26 cellular contexts compared by ENCODE assay signal in genomic region chr2:5730386-5730785, GRCh38. TPM values are rescaled to one million over a fixed set of nuclear protein-coding genes. Genes with fewer than 3 reads are reported as not detected.
"Had no signal": no experiment of that assay in that cellular context is flagged by ENCODE, and none has a peak within 500 bp of the region (broad histone marks: within the 10 kb centered on the region; RNA-seq: fewer than 3 reads in every experiment).

No MANE protein-coding gene starts in this region.

- H3K9me3 ChIP-seq: left ventricle myocardium inferior, lower lobe of right lung, psoas muscle, right lobe of liver, spleen, testis, transverse colon had no signal

- H3K4me3 ChIP-seq: left ventricle myocardium inferior, lower lobe of right lung, psoas muscle, right lobe of liver, spleen, testis, transverse colon had no signal

- H3K79me2 ChIP-seq: parathyroid adenoma had no signal

- H3K36me3 Mint-ChIP-seq: memory B cell; naive thymus-derived CD4-positive, alpha-beta T cell; stimulated activated memory B cell treated with anti-CD40 and anti-IgM and Interleukin-4, amounts not matched to agents 10 μg/mL and 1 μg/mL and 100 μg/mL, for 72 hours had no signal

- H3K27ac Mint-ChIP-seq: dendritic cell treated with granulocyte-macrophage colony-stimulating factor and Interleukin-4, amounts not matched to agents 40 ng/mL and 50 ng/mL, for 4 days; endodermal cell; memory B cell; naive thymus-derived CD4-positive, alpha-beta T cell; nephron progenitor cell; stimulated activated memory B cell treated with anti-CD40 and anti-IgM and Interleukin-4, amounts not matched to agents 10 μg/mL and 1 μg/mL and 100 μg/mL, for 72 hours; stimulated activated naive CD8-positive, alpha-beta T cell treated with anti-CD3 and anti-CD28 coated beads, Interleukin-15, amount 100 ng/mL, for 72 hours had no signal

- H3K27me3 Mint-ChIP-seq: memory B cell; stimulated activated memory B cell treated with anti-CD40 and anti-IgM and Interleukin-4, amounts not matched to agents 10 μg/mL and 1 μg/mL and 100 μg/mL, for 72 hours had no signal

- H3K9me3 Mint-ChIP-seq: dendritic cell treated with granulocyte-macrophage colony-stimulating factor and Interleukin-4, amounts not matched to agents 40 ng/mL and 50 ng/mL, for 4 days; endodermal cell; stimulated activated memory B cell treated with anti-CD40 and anti-IgM and Interleukin-4, amounts not matched to agents 10 μg/mL and 1 μg/mL and 100 μg/mL, for 72 hours; stimulated activated naive CD8-positive, alpha-beta T cell treated with anti-CD3 and anti-CD28 coated beads, Interleukin-15, amount 100 ng/mL, for 72 hours had no signal

- H3K27me3 ChIP-seq: foreskin keratinocyte, right lobe of liver, testis, transverse colon had no signal

- H3K4me1 Mint-ChIP-seq: stimulated activated memory B cell treated with anti-CD40 and anti-IgM and Interleukin-4, amounts not matched to agents 10 μg/mL and 1 μg/mL and 100 μg/mL, for 72 hours; stimulated activated naive CD8-positive, alpha-beta T cell treated with anti-CD3 and anti-CD28 coated beads, Interleukin-15, amount 100 ng/mL, for 72 hours had no signal

- H3K4me3 Mint-ChIP-seq: dendritic cell treated with granulocyte-macrophage colony-stimulating factor and Interleukin-4, amounts not matched to agents 40 ng/mL and 50 ng/mL, for 4 days; endodermal cell; memory B cell; naive thymus-derived CD4-positive, alpha-beta T cell; nephron progenitor cell; stimulated activated memory B cell treated with anti-CD40 and anti-IgM and Interleukin-4, amounts not matched to agents 10 μg/mL and 1 μg/mL and 100 μg/mL, for 72 hours; stimulated activated naive CD8-positive, alpha-beta T cell treated with anti-CD3 and anti-CD28 coated beads, Interleukin-15, amount 100 ng/mL, for 72 hours had no signal

- H3K4me1 ChIP-seq: foreskin keratinocyte, lower lobe of right lung, parathyroid adenoma, psoas muscle, right lobe of liver, testis, transverse colon had no signal

- DNase-seq: endodermal cell; erythroblast; foreskin keratinocyte; kidney; left cardiac atrium; left ventricle myocardium inferior; lower lobe of right lung; naive thymus-derived CD4-positive, alpha-beta T cell; nephron progenitor cell; psoas muscle; retina; right lobe of liver; spleen; stimulated activated CD4-positive, alpha-beta T cell treated with anti-CD3 and anti-CD28 coated beads, Interleukin-15, amount 100 ng/mL, for 24 hours; stimulated activated CD4-positive, alpha-beta T cell treated with anti-CD3 and anti-CD28 coated beads, Interleukin-1b, Interleukin-23, amount 100 ng/mL, for 48 hours; stimulated activated CD4-positive, alpha-beta T cell treated with anti-CD3 and anti-CD28 coated beads, Interleukin-4, amount 100 ng/mL, for 24 hours; stimulated activated naive CD8-positive, alpha-beta T cell treated with anti-CD3 and anti-CD28 coated beads, Interleukin-15, amount 100 ng/mL, for 72 hours; testis; transverse colon had no signal

- H3K27ac ChIP-seq: foreskin keratinocyte, left ventricle myocardium inferior, lower lobe of right lung, parathyroid adenoma, psoas muscle, right lobe of liver, spleen, testis, transverse colon had no signal

- H2AFZ ChIP-seq: parathyroid adenoma had no signal

- H3K36me3 ChIP-seq: left ventricle myocardium inferior, lower lobe of right lung, right lobe of liver, spleen, transverse colon had no signal

RNA-seq across cellular contexts. Expression of gene SOX11, which starts 38.2 kb away (rescaled TPM):
- total RNA-seq: endothelial cell of umbilical vein; naive thymus-derived CD4-positive, alpha-beta T cell; omental fat pad; right lobe of liver; subcutaneous adipose tissue had no signal
- polyA plus RNA-seq: endothelial cell of umbilical vein; naive thymus-derived CD4-positive, alpha-beta T cell had no signal
